ENCODE assay signal across 9 cellular contexts in genomic region chr15:70091649-70092461, GRCh38. TPM values are rescaled to one million over a fixed set of nuclear protein-coding genes. Genes with fewer than 3 reads are reported as not detected.
A peak's percentile ranks its signal among the peaks of the same experiment; 100 is the strongest.
DNase-seq lines count a peak whose midpoint lies in the region; ATAC-seq lines count a peak whose summit lies in the region.
"Had no signal": no experiment of that assay in that cellular context is flagged by ENCODE, and none has a peak within 500 bp of the region (broad histone marks: within the 10 kb centered on the region; RNA-seq: fewer than 3 reads in every experiment).

No MANE protein-coding gene starts in this region.

- H3K27me3 ChIP-seq in SJCRH30: no peaks in the 10 kb centered on the region
- no peaks in the 10 kb centered on the region for H3K27me3 ChIP-seq in stomach smooth muscle (ENCODE audit: control insufficient read depth in 1 of 2, insufficient read depth in 2 of 2, low read length in 2 of 2)

- H3K27ac ChIP-seq in SJCRH30: peak overlapping the region; percentile 46
- no peak overlapping the region for H3K27ac ChIP-seq in stomach smooth muscle (ENCODE audit: low read length)
- H3K27ac ChIP-seq: BLaER1 treated with 17β-estradiol and CSF1 and Interleukin-3, amounts not matched to agents 10 nM and 100 nM had no signal

- H3K36me3 Mint-ChIP-seq in activated CD4-positive, alpha-beta T cell treated with anti-CD3 and anti-CD28 coated beads, Interleukin-2, amount 10 ng/mL, durations not matched to agents 24 days and 14 days (ENCODE audit: low read depth): peaks cover 85% of the 10 kb centered on the region

- H3K4me3 ChIP-seq in SJCRH30: no peak overlapping the region
- peak overlapping the region; percentile 1 to 47 for H3K4me3 ChIP-seq in stomach smooth muscle (ENCODE audit: low read length in 2 of 2)
- H3K4me3 ChIP-seq: BLaER1 treated with 17β-estradiol and CSF1 and Interleukin-3, amounts not matched to agents 10 nM and 100 nM had no signal

- no peaks in the 10 kb centered on the region for H3K27me3 Mint-ChIP-seq in activated CD4-positive, alpha-beta T cell treated with anti-CD3 and anti-CD28 coated beads, Interleukin-2, amount 10 ng/mL, durations not matched to agents 24 days and 14 days

- H3K36me3 ChIP-seq in SJCRH30 (peaks cover 20% of the 10 kb centered on the region), stomach smooth muscle (ENCODE audit: control insufficient read depth in 2 of 2, insufficient read depth in 2 of 2, low read length in 2 of 2) (peaks cover 0 to 16% of the 10 kb centered on the region in 2 donors)

- H3K9me3 ChIP-seq in SJCRH30 (replicated peaks) (no peaks in the 10 kb centered on the region), stomach smooth muscle (ENCODE audit: control insufficient read depth in 2 of 2, low read length in 2 of 2) (no peaks in the 10 kb centered on the region)
- H3K9me3 ChIP-seq: BLaER1 treated with 17β-estradiol and CSF1 and Interleukin-3, amounts not matched to agents 10 nM and 100 nM had no signal

- DNase-seq in activated CD4-positive, alpha-beta T cell treated with anti-CD3 and anti-CD28 coated beads, Interleukin-2, amount 10 ng/mL, durations not matched to agents 24 days and 14 days: peak; percentile 70
- DNase-seq in activated CD4-positive, alpha-beta T cell treated with anti-CD3 and anti-CD28 coated beads, Interleukin-2, amount 50 U/mL, for 4 hours: no peak
- DNase-seq in SJCRH30 (peak; percentile 66 to 75), glomerular visceral epithelial cell (ENCODE audit: extremely low spot score) (peak; percentile 21), AML-193 (lab: John Stamatoyannopoulos, UW) (no peak), RPMI8226 (no peak)

- peak overlapping the region; percentile 100 for H3K4me3 Mint-ChIP-seq in activated CD4-positive, alpha-beta T cell treated with anti-CD3 and anti-CD28 coated beads, Interleukin-2, amount 10 ng/mL, durations not matched to agents 24 days and 14 days

- peak overlapping the region in 1 of 2 donors; percentile 29 for H3K9ac ChIP-seq in stomach smooth muscle (ENCODE audit: low read length in 2 of 2)
- H3K9ac ChIP-seq: BLaER1 treated with 17β-estradiol and CSF1 and Interleukin-3, amounts not matched to agents 10 nM and 100 nM had no signal

- H3K4me1 Mint-ChIP-seq in activated CD4-positive, alpha-beta T cell treated with anti-CD3 and anti-CD28 coated beads, Interleukin-2, amount 10 ng/mL, durations not matched to agents 24 days and 14 days: peaks cover 61% of the 10 kb centered on the region

- peak overlapping the region; percentile 77 for H3K27ac Mint-ChIP-seq in activated CD4-positive, alpha-beta T cell treated with anti-CD3 and anti-CD28 coated beads, Interleukin-2, amount 10 ng/mL, durations not matched to agents 24 days and 14 days

- intact Hi-C loops in activated CD4-positive, alpha-beta T cell treated with anti-CD3 and anti-CD28 coated beads, Interleukin-2, amount 10 ng/mL, durations not matched to agents 24 days and 14 days (cut with micrococcal nuclease): loop anchor here (10.0 kb wide), 1 partner anchor 927 kb away; the partner anchor contains the start of gene GLCE

- no peak for ATAC-seq in HG02870 (IDR thresholded peaks at IDR 0.05; ENCODE audit: unreplicated experiment)

- no peaks in the 10 kb centered on the region for H3K9me3 Mint-ChIP-seq in activated CD4-positive, alpha-beta T cell treated with anti-CD3 and anti-CD28 coated beads, Interleukin-2, amount 10 ng/mL, durations not matched to agents 24 days and 14 days

- H3K4me1 ChIP-seq in SJCRH30: peaks cover 39% of the 10 kb centered on the region
- H3K4me1 ChIP-seq in stomach smooth muscle (ENCODE audit: control insufficient read depth, insufficient read depth, low read length): peaks cover 62% of the 10 kb centered on the region

RNA-seq across cellular contexts. Expression of gene TLE3, which starts 5.9 kb away (rescaled TPM):
- total RNA-seq in activated CD4-positive, alpha-beta T cell treated with anti-CD3 and anti-CD28 coated beads, Interleukin-2, amount 10 ng/mL, durations not matched to agents 24 days and 14 days: 111 and 118 TPM in 2 replicates
- total RNA-seq in SJCRH30 (2014; rRNA removed; shearing (Covaris generic)): 35.7 and 36.9 TPM in 2 replicates

Comparison
In these comparisons a context has a peak if more than half of its experiments do, and no peak if none do; other contexts are left out.
1. DNase-seq: peak in activated CD4-positive, alpha-beta T cell treated with anti-CD3 and anti-CD28 coated beads, Interleukin-2, amount 10 ng/mL, durations not matched to agents 24 days and 14 days (single experiment), SJCRH30 (2 of 2) and glomerular visceral epithelial cell (single experiment); none in activated CD4-positive, alpha-beta T cell treated with anti-CD3 and anti-CD28 coated beads, Interleukin-2, amount 50 U/mL, for 4 hours (0 of 2), AML-193 (0 of 2) and RPMI8226 (single experiment).